10 cellular contexts compared by ENCODE assay signal in the genomic region with DNA sequence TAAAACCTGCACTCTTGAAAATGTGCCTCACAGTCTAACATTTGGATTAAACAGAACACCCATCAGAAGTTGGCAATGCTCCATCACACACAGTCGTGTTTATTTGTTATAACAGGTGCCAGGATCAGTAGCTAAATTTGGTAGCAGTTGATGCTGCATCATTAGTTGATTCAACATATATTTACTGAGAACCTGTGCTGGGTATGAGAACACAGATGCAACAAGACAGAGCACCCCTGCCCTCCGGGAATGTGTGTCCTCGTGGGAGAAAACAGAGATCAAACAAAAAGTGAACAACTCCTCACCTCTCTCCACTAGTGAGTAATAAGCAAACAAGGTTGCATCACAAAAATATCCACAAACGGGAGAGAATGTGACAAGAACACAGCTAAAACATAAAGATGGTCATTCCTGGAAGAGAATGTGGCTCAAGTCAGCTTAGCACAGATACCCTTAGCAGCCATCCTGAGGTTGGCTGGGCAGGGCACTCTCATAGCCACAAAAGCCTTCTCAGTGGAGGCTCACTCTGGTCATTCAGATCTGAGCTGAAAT. TPM values are rescaled to one million over a fixed set of nuclear protein-coding genes. Genes with fewer than 3 reads are reported as not detected.
DNase-seq lines count a peak whose midpoint lies in the region; ATAC-seq and TF ChIP-seq lines count a peak whose summit lies in the region.
"Had no signal": no experiment of that assay in that cellular context is flagged by ENCODE, and none has a peak within 500 bp of the region (broad histone marks: within the 10 kb centered on the region; RNA-seq: fewer than 3 reads in every experiment).

No MANE protein-coding gene starts in this region.

- no peak overlapping the region for H3K4me3 ChIP-seq in muscle layer of duodenum (ENCODE audit: low read depth in 1 of 2, low read length in 2 of 2)

- peak overlapping the region; percentile 83 for H3K27ac Mint-ChIP-seq in activated T-helper 1 cell treated with anti-CD3 and anti-CD28 coated beads, Interleukin-12 subunit alpha, Interleukin-12 subunit beta, Interleukin-2, Interleukin-4 antibody, amounts not matched to agents 30 ng/mL and 10 ng/mL and 1 ng/mL, durations not matched to agents 14 hours and 24 hours and 36 hours
- no peak overlapping the region for H3K27ac Mint-ChIP-seq in mesothelial cell of epicardium

- peaks cover 0 to 11% of the 10 kb centered on the region in 2 donors for H3K4me1 ChIP-seq in muscle layer of duodenum (ENCODE audit: control insufficient read depth in 1 of 2, insufficient read depth in 2 of 2, low read length in 2 of 2)

- H3K9me3 ChIP-seq in muscle layer of duodenum (ENCODE audit: control insufficient read depth in 1 of 2, low read length in 2 of 2), result no peaks in the 10 kb centered on the region

- DNase-seq in MV-4-11 (lab: John Stamatoyannopoulos, UW) (peak; percentile 10), EL (no peak), mesothelial cell of epicardium (ENCODE audit: low spot score in 2 of 2, unreplicated experiment in 2 of 2) (no peak)
- no peak for DNase-seq in activated T-helper 1 cell treated with anti-CD3 and anti-CD28 coated beads, Interleukin-12 subunit alpha, Interleukin-12 subunit beta, Interleukin-2, Interleukin-4 antibody, amounts not matched to agents 30 ng/mL and 10 ng/mL and 1 ng/mL, durations not matched to agents 14 hours and 24 hours and 36 hours (ENCODE audit: low spot score)
- DNase-seq: cerebellar nuclear complex, nephron progenitor cell had no signal

- H3K27ac ChIP-seq in muscle layer of duodenum (ENCODE audit: low read length), result peak overlapping the region; percentile 41

- H3K4me3 Mint-ChIP-seq in activated T-helper 1 cell treated with anti-CD3 and anti-CD28 coated beads, Interleukin-12 subunit alpha, Interleukin-12 subunit beta, Interleukin-2, Interleukin-4 antibody, amounts not matched to agents 30 ng/mL and 10 ng/mL and 1 ng/mL, durations not matched to agents 14 hours and 24 hours and 36 hours, result peak overlapping the region; percentile 61
- no peak overlapping the region for H3K4me3 Mint-ChIP-seq in mesothelial cell of epicardium
- H3K4me3 Mint-ChIP-seq: nephron progenitor cell had no signal

- ATAC-seq in GM18867 (IDR thresholded peaks at IDR 0.05; ENCODE audit: unreplicated experiment) (peak; percentile 33), HG02852 (IDR thresholded peaks at IDR 0.05; ENCODE audit: unreplicated experiment) (no peak), HG02623 (IDR thresholded peaks at IDR 0.05; ENCODE audit: unreplicated experiment) (no peak)

- no peaks in the 10 kb centered on the region for H3K27me3 Mint-ChIP-seq in activated T-helper 1 cell treated with anti-CD3 and anti-CD28 coated beads, Interleukin-12 subunit alpha, Interleukin-12 subunit beta, Interleukin-2, Interleukin-4 antibody, amounts not matched to agents 30 ng/mL and 10 ng/mL and 1 ng/mL, durations not matched to agents 14 hours and 24 hours and 36 hours (ENCODE audit: insufficient read depth)
- H3K27me3 Mint-ChIP-seq in mesothelial cell of epicardium (ENCODE audit: low read depth), result no peaks in the 10 kb centered on the region

- peaks cover 6% of the 10 kb centered on the region for H3K36me3 Mint-ChIP-seq in activated T-helper 1 cell treated with anti-CD3 and anti-CD28 coated beads, Interleukin-12 subunit alpha, Interleukin-12 subunit beta, Interleukin-2, Interleukin-4 antibody, amounts not matched to agents 30 ng/mL and 10 ng/mL and 1 ng/mL, durations not matched to agents 14 hours and 24 hours and 36 hours (ENCODE audit: low read depth)
- no peaks in the 10 kb centered on the region for H3K36me3 Mint-ChIP-seq in mesothelial cell of epicardium

- intact Hi-C loops in activated T-helper 1 cell treated with anti-CD3 and anti-CD28 coated beads, Interleukin-12 subunit alpha, Interleukin-12 subunit beta, Interleukin-2, Interleukin-4 antibody, amounts not matched to agents 30 ng/mL and 10 ng/mL and 1 ng/mL, durations not matched to agents 14 hours and 24 hours and 36 hours (cut with micrococcal nuclease), result loop anchor here (1.0 kb wide), 3 partner anchors 10 to 26 kb away; a partner anchor contains a TSS

- peaks cover 53% of the 10 kb centered on the region for H3K4me1 Mint-ChIP-seq in activated T-helper 1 cell treated with anti-CD3 and anti-CD28 coated beads, Interleukin-12 subunit alpha, Interleukin-12 subunit beta, Interleukin-2, Interleukin-4 antibody, amounts not matched to agents 30 ng/mL and 10 ng/mL and 1 ng/mL, durations not matched to agents 14 hours and 24 hours and 36 hours (ENCODE audit: low read depth)
- no peaks in the 10 kb centered on the region for H3K4me1 Mint-ChIP-seq in mesothelial cell of epicardium

- H3K9me3 Mint-ChIP-seq in activated T-helper 1 cell treated with anti-CD3 and anti-CD28 coated beads, Interleukin-12 subunit alpha, Interleukin-12 subunit beta, Interleukin-2, Interleukin-4 antibody, amounts not matched to agents 30 ng/mL and 10 ng/mL and 1 ng/mL, durations not matched to agents 14 hours and 24 hours and 36 hours, result no peaks in the 10 kb centered on the region
- H3K9me3 Mint-ChIP-seq in mesothelial cell of epicardium, result peaks cover 3% of the 10 kb centered on the region

- no peaks in the 10 kb centered on the region for H3K27me3 ChIP-seq in muscle layer of duodenum (ENCODE audit: low read depth, low read length)

- no peak for TF ChIP-seq CTCF in mesothelial cell of epicardium (IDR thresholded peaks at IDR 0.05; ENCODE audit: unreplicated experiment)

- no peaks in the 10 kb centered on the region for H3K36me3 ChIP-seq in muscle layer of duodenum (ENCODE audit: control insufficient read depth in 1 of 2, insufficient read depth in 2 of 2, low read length in 2 of 2)

RNA-seq across cellular contexts. Expression of a gene that starts 26.3 kb away (rescaled TPM):
- 176 TPM in 2 replicates for total RNA-seq in activated T-helper 1 cell treated with anti-CD3 and anti-CD28 coated beads, Interleukin-12 subunit alpha, Interleukin-12 subunit beta, Interleukin-2, Interleukin-4 antibody, amounts not matched to agents 30 ng/mL and 10 ng/mL and 1 ng/mL, durations not matched to agents 14 hours and 24 hours and 36 hours
- total RNA-seq in mesothelial cell of epicardium, result 67.5 to 73.4 TPM (median 70.0 TPM) in 3 replicates
